33 cellular contexts compared by ENCODE assay signal in the genomic region with DNA sequence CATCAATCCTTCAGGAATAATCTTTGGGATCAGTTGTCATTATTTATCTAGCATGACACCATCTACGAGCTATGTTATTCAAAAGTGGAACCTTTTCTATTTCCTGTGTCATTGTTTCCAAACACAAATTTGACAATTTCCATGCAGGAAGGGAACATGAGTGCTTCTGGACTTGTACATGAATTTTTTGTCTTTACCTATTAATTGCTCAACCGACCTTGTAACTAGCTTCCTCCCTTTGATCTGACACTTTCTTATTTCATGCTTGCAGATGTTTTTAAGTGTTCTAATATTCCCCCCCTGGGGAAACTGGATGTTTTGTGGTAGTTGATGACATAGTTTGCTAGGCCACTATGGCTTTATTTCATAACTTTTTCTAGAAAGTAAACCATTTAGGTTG.
"Had no signal": no experiment of that assay in that cellular context is flagged by ENCODE, and none has a peak within 500 bp of the region (broad histone marks: within the 10 kb centered on the region; RNA-seq: fewer than 3 reads in every experiment).

No MANE protein-coding gene starts in this region.

- H3K4me3 Mint-ChIP-seq: activated CD4-positive, alpha-beta memory T cell treated with anti-CD3 and anti-CD28 coated beads for 36 hours; activated CD4-positive, alpha-beta T cell treated with anti-CD3 and anti-CD28 coated beads for 36 hours; activated CD4-positive, alpha-beta T cell treated with anti-CD3 and anti-CD28 coated beads, Interleukin-2, amount 10 ng/mL, durations not matched to agents 24 days and 14 days; activated CD8-positive, alpha-beta memory T cell treated with anti-CD3 and anti-CD28 coated beads, Interleukin-2, amount 10 ng/mL, durations not matched to agents 7 days and 5 days; activated CD8-positive, alpha-beta T cell treated with anti-CD3 and anti-CD28 coated beads, Interleukin-2, amount 10 ng/mL, durations not matched to agents 7 days and 5 days; activated naive CD4-positive, alpha-beta T cell treated with anti-CD3 and anti-CD28 coated beads for 36 hours; activated naive CD8-positive, alpha-beta T cell treated with anti-CD3 and anti-CD28 coated beads, Interleukin-2, amount 10 ng/mL, durations not matched to agents 7 days and 5 days; activated T-helper 1 cell treated with anti-CD3 and anti-CD28 coated beads, Interleukin-12 subunit alpha, Interleukin-12 subunit beta, Interleukin-2, Interleukin-4 antibody, amounts not matched to agents 30 ng/mL and 10 ng/mL and 1 ng/mL, durations not matched to agents 14 hours and 24 hours and 36 hours; brain; central memory CD8-positive, alpha-beta T cell; effector memory CD8-positive, alpha-beta T cell; T-helper 17 cell; T-helper 2 cell treated with Interferon-gamma antibody and Interleukin-4, amounts not matched to agents 5 μg/mL and 100 μg/mL, for 36 hours had no signal

- H3K9me3 ChIP-seq: ascending aorta, esophagus muscularis mucosa, gastroesophageal sphincter had no signal

- DNase-seq: activated CD4-positive, alpha-beta memory T cell treated with anti-CD3 and anti-CD28 coated beads for 36 hours; activated CD4-positive, alpha-beta T cell treated with anti-CD3 and anti-CD28 coated beads for 36 hours; activated CD4-positive, alpha-beta T cell treated with anti-CD3 and anti-CD28 coated beads, Interleukin-2, amount 10 ng/mL, durations not matched to agents 24 days and 14 days; activated CD4-positive, CD25-positive, alpha-beta regulatory T cell; activated CD4-positive, CD25-positive, alpha-beta regulatory T cell treated with anti-CD3 and anti-CD28 coated beads, Interleukin-2, amount 50 U/mL, for 72 hours; activated CD8-positive, alpha-beta memory T cell treated with anti-CD3 and anti-CD28 coated beads, Interleukin-2, amount 10 ng/mL, durations not matched to agents 7 days and 5 days; activated CD8-positive, alpha-beta memory T cell treated with anti-CD3 and anti-CD28 coated beads, Interleukin-2, amount 50 U/mL, for 4 hours; activated CD8-positive, alpha-beta T cell treated with anti-CD3 and anti-CD28 coated beads, Interleukin-2, amount 10 ng/mL, durations not matched to agents 7 days and 5 days; activated effector memory CD4-positive, alpha-beta T cell treated with anti-CD3 and anti-CD28 coated beads, Interleukin-2, amount 50 U/mL, for 16 hours; activated naive CD4-positive, alpha-beta T cell treated with anti-CD3 and anti-CD28 coated beads for 36 hours; activated naive CD8-positive, alpha-beta T cell treated with anti-CD3 and anti-CD28 coated beads, Interleukin-2, amount 10 ng/mL, durations not matched to agents 7 days and 5 days; activated T-cell treated with anti-CD3 and anti-CD28 coated beads, Interleukin-2, amount 50 U/mL, for 1 hour; activated T-cell treated with anti-CD3 and anti-CD28 coated beads, Interleukin-2, amount 50 U/mL, for 48 hours; dermis blood vessel endothelial cell; effector CD4-positive, alpha-beta T cell; effector memory CD8-positive, alpha-beta T cell; erythroblast; foreskin keratinocyte; T-helper 1 cell; T-helper 17 cell; T1000; WERI-Rb-1 had no signal

- H3K4me3 ChIP-seq: ascending aorta, coronary artery, esophagus muscularis mucosa, gastroesophageal sphincter had no signal

- FAIRE-seq: bronchial epithelial cell had no signal

- H3K27ac ChIP-seq: ascending aorta, coronary artery, esophagus muscularis mucosa, foreskin keratinocyte, gastroesophageal sphincter, WERI-Rb-1 had no signal

- H3K36me3 ChIP-seq: ascending aorta, esophagus muscularis mucosa, gastroesophageal sphincter, WERI-Rb-1 had no signal

- H3K36me3 Mint-ChIP-seq: activated CD4-positive, alpha-beta memory T cell treated with anti-CD3 and anti-CD28 coated beads for 36 hours; activated CD8-positive, alpha-beta memory T cell treated with anti-CD3 and anti-CD28 coated beads, Interleukin-2, amount 10 ng/mL, durations not matched to agents 7 days and 5 days; activated naive CD4-positive, alpha-beta T cell treated with anti-CD3 and anti-CD28 coated beads, Interleukin-2, amount 50 U/mL, for 72 hours; activated naive CD8-positive, alpha-beta T cell treated with anti-CD3 and anti-CD28 coated beads, Interleukin-2, amount 10 ng/mL, durations not matched to agents 7 days and 5 days; brain had no signal

- ATAC-seq: activated CD4-positive, alpha-beta T cell treated with anti-CD3 and anti-CD28 coated beads for 36 hours; activated CD8-positive, alpha-beta memory T cell treated with anti-CD3 and anti-CD28 coated beads, Interleukin-2, amount 10 ng/mL, durations not matched to agents 7 days and 5 days; activated CD8-positive, alpha-beta T cell treated with anti-CD3 and anti-CD28 coated beads, Interleukin-2, amount 10 ng/mL, durations not matched to agents 7 days and 5 days; activated naive CD4-positive, alpha-beta T cell treated with anti-CD3 and anti-CD28 coated beads, Interleukin-2, amount 50 U/mL, for 72 hours; effector memory CD8-positive, alpha-beta T cell; foreskin keratinocyte; gastroesophageal sphincter; T-helper 17 cell had no signal

- H3K27ac Mint-ChIP-seq: activated CD4-positive, alpha-beta memory T cell treated with anti-CD3 and anti-CD28 coated beads for 36 hours; activated CD4-positive, alpha-beta T cell treated with anti-CD3 and anti-CD28 coated beads for 36 hours; activated CD4-positive, alpha-beta T cell treated with anti-CD3 and anti-CD28 coated beads, Interleukin-2, amount 10 ng/mL, durations not matched to agents 24 days and 14 days; activated CD8-positive, alpha-beta memory T cell treated with anti-CD3 and anti-CD28 coated beads, Interleukin-2, amount 10 ng/mL, durations not matched to agents 7 days and 5 days; activated CD8-positive, alpha-beta T cell treated with anti-CD3 and anti-CD28 coated beads, Interleukin-2, amount 10 ng/mL, durations not matched to agents 7 days and 5 days; activated naive CD4-positive, alpha-beta T cell treated with anti-CD3 and anti-CD28 coated beads for 36 hours; activated naive CD4-positive, alpha-beta T cell treated with anti-CD3 and anti-CD28 coated beads, Interleukin-2, amount 50 U/mL, for 72 hours; activated naive CD8-positive, alpha-beta T cell treated with anti-CD3 and anti-CD28 coated beads, Interleukin-2, amount 10 ng/mL, durations not matched to agents 7 days and 5 days; activated T-helper 1 cell treated with anti-CD3 and anti-CD28 coated beads, Interleukin-12 subunit alpha, Interleukin-12 subunit beta, Interleukin-2, Interleukin-4 antibody, amounts not matched to agents 30 ng/mL and 10 ng/mL and 1 ng/mL, durations not matched to agents 14 hours and 24 hours and 36 hours; activated T-helper 2 cell treated with anti-CD3 and anti-CD28 coated beads, Interferon-gamma antibody, Interleukin-2, Interleukin-4, amounts not matched to agents 10 μg/mL and 5 μg/mL and 100 μg/mL, durations not matched to agents 14 hours and 24 hours and 36 hours; brain; effector memory CD8-positive, alpha-beta T cell; T-helper 17 cell; T-helper 2 cell treated with Interferon-gamma antibody and Interleukin-4, amounts not matched to agents 5 μg/mL and 100 μg/mL, for 36 hours had no signal

- H3K27me3 ChIP-seq: ascending aorta, esophagus muscularis mucosa, foreskin keratinocyte, gastroesophageal sphincter had no signal

- H3K9me3 Mint-ChIP-seq: activated CD4-positive, alpha-beta T cell treated with anti-CD3 and anti-CD28 coated beads, Interleukin-2, amount 10 ng/mL, durations not matched to agents 24 days and 14 days; brain; T-helper 2 cell treated with Interferon-gamma antibody and Interleukin-4, amounts not matched to agents 5 μg/mL and 100 μg/mL, for 36 hours had no signal

- H3K27me3 Mint-ChIP-seq: activated CD4-positive, alpha-beta memory T cell treated with anti-CD3 and anti-CD28 coated beads for 36 hours; activated CD4-positive, alpha-beta T cell treated with anti-CD3 and anti-CD28 coated beads for 36 hours; activated CD4-positive, alpha-beta T cell treated with anti-CD3 and anti-CD28 coated beads, Interleukin-2, amount 10 ng/mL, durations not matched to agents 24 days and 14 days; activated CD8-positive, alpha-beta memory T cell treated with anti-CD3 and anti-CD28 coated beads, Interleukin-2, amount 10 ng/mL, durations not matched to agents 7 days and 5 days; activated naive CD8-positive, alpha-beta T cell treated with anti-CD3 and anti-CD28 coated beads, Interleukin-2, amount 10 ng/mL, durations not matched to agents 7 days and 5 days; central memory CD8-positive, alpha-beta T cell; effector memory CD8-positive, alpha-beta T cell; T-helper 17 cell had no signal

- H3K4me1 ChIP-seq: ascending aorta, esophagus muscularis mucosa, gastroesophageal sphincter had no signal

- H3K4me1 Mint-ChIP-seq: activated CD4-positive, alpha-beta T cell treated with anti-CD3 and anti-CD28 coated beads for 36 hours; activated CD4-positive, alpha-beta T cell treated with anti-CD3 and anti-CD28 coated beads, Interleukin-2, amount 10 ng/mL, durations not matched to agents 24 days and 14 days; activated CD8-positive, alpha-beta memory T cell treated with anti-CD3 and anti-CD28 coated beads, Interleukin-2, amount 10 ng/mL, durations not matched to agents 7 days and 5 days; activated naive CD8-positive, alpha-beta T cell treated with anti-CD3 and anti-CD28 coated beads, Interleukin-2, amount 10 ng/mL, durations not matched to agents 7 days and 5 days; brain; central memory CD8-positive, alpha-beta T cell; T-helper 17 cell had no signal
